Comparison of ENCODE assay signal across 9 cellular contexts in genomic region chr6:31663087-31663960, GRCh38. TPM values are rescaled to one million over a fixed set of nuclear protein-coding genes. Genes with fewer than 3 reads are reported as not detected.
DNase-seq lines count a peak whose midpoint lies in the region; ATAC-seq, FAIRE-seq and TF ChIP-seq lines count a peak whose summit lies in the region.
"Had no signal": no experiment of that assay in that cellular context is flagged by ENCODE, and none has a peak within 500 bp of the region (broad histone marks: within the 10 kb centered on the region; RNA-seq: fewer than 3 reads in every experiment).

No MANE protein-coding gene starts in this region.

- intact Hi-C loops in left colon (cut with DNase I, micrococcal nuclease): no loop called here

- no peaks in the 10 kb centered on the region for H3F3A ChIP-seq in OCI-LY1 (ENCODE audit: insufficient read depth, low read length)

- no peak for DNase-seq in CD8-positive, alpha-beta memory T cell
- DNase-seq in H1 (ENCODE audit: low read depth in 1 of 2, low spot score in 2 of 2) (no peak), osteoblast (ENCODE audit: insufficient read length, low spot score, missing footprints) (peak; percentile 96), COLO668 (lab: John Stamatoyannopoulos, UW; ENCODE audit: unreplicated experiment) (no peak), left colon (no peak), NCI-H2196 (lab: John Stamatoyannopoulos, UW; ENCODE audit: unreplicated experiment) (no peak), NCI-H1417 (lab: John Stamatoyannopoulos, UW) (no peak)
- DNase-seq: activated CD8-positive, alpha-beta memory T cell treated with anti-CD3 and anti-CD28 coated beads for 24 hours had no signal

- H4K91ac ChIP-seq in H1 (replicated peaks; ENCODE audit: insufficient read length, low read length): no peak overlapping the region

- POLR2A ChIA-PET in CD8-positive, alpha-beta memory T cell (lab: Charles Lee): interaction anchor here (0.6 to 6.0 kb wide), 3 partner anchors 10 to 198 kb away, joined by 3 to 112 read pairs (median 7); partner anchors contain the start of genes APOM, BAG6 and HSPA1B
- POLR2A ChIA-PET in H1 (lab: Charles Lee; ENCODE audit: partially characterized antibody): interaction anchor here (0.6 to 25.5 kb wide), 22 partner anchors 10 to 281 kb away, joined by 3 to 883 read pairs (median 6); partner anchors contain the start of genes ABHD16A, AIF1, APOM and BAG6

- no peak overlapping the region for H4K5ac ChIP-seq in H1 (ENCODE audit: insufficient read length, low read depth, low read length)

- peaks cover 19% of the 10 kb centered on the region for H3K36me3 ChIP-seq in CD8-positive, alpha-beta memory T cell (ENCODE audit: insufficient read depth, low read length)
- peaks cover 40% of the 10 kb centered on the region for H3K36me3 ChIP-seq in OCI-LY1 (ENCODE audit: insufficient read depth, low read length)
- H3K36me3 ChIP-seq in H1 (ENCODE audit: control insufficient read depth in 2 of 4, insufficient read depth in 4 of 4, low read length in 3 of 4): peaks cover 15 to 30% (median 20%) of the 10 kb centered on the region in 4 experiments
- H3K36me3 ChIP-seq in osteoblast (ENCODE audit: insufficient read depth, low read length): peaks cover 23% of the 10 kb centered on the region

- TF ChIP-seq RAD21 in H1 (IDR thresholded peaks at IDR 0.05 in 1 of 2, conservative IDR thresholded peaks at IDR 0.05 in 1 of 2; ENCODE audit: low read depth in 2 of 2, low read length in 2 of 2): no peak

- no peak overlapping the region for H2BK12ac ChIP-seq in H1 (ENCODE audit: low read depth, low read length)

- no peak overlapping the region for H3K4ac ChIP-seq in H1 (replicated peaks; ENCODE audit: insufficient read length, low read depth, low read length)

- H3K79me2 ChIP-seq in OCI-LY1 (ENCODE audit: insufficient read depth, low read length) (peaks cover 28% of the 10 kb centered on the region), H1 (ENCODE audit: control insufficient read depth in 1 of 2, insufficient read depth in 2 of 2, low read length in 2 of 2) (peaks cover 0 to 57% of the 10 kb centered on the region in 2 experiments; a peak in 3 of 4 replicates), osteoblast (ENCODE audit: insufficient read depth, low read length) (peaks cover 64% of the 10 kb centered on the region)

- peaks cover 75 to 88% (median 79%) of the 10 kb centered on the region in 3 donors for H3K4me1 Mint-ChIP-seq in CD8-positive, alpha-beta memory T cell

- H3K36me3 Mint-ChIP-seq in CD8-positive, alpha-beta memory T cell: peaks cover 0 to 78% (median 8%) of the 10 kb centered on the region in 3 donors

- H3K18ac ChIP-seq in H1 (ENCODE audit: extremely low read depth, low read length): no peak overlapping the region

- H3K4me3 Mint-ChIP-seq in CD8-positive, alpha-beta memory T cell: peak overlapping the region; percentile 93 to 99 (median 94)

- no peaks in the 10 kb centered on the region for H3K9me3 ChIP-seq in CD8-positive, alpha-beta memory T cell (ENCODE audit: low read length)
- H3K9me3 ChIP-seq in OCI-LY1 (ENCODE audit: low read length) (no peaks in the 10 kb centered on the region), H1 (ENCODE audit: insufficient read depth in 2 of 2, low read depth in 1 of 2, low read length in 1 of 2) (no peaks in the 10 kb centered on the region), osteoblast (ENCODE audit: low read depth, low read length) (no peaks in the 10 kb centered on the region)

- no peak overlapping the region for H2BK120ac ChIP-seq in H1 (replicated peaks; ENCODE audit: low read depth, low read length)

- H3K23ac ChIP-seq in H1 (ENCODE audit: insufficient read length): no peak overlapping the region

- 91% methylated on average over 10 of the region's 10 CpGs; no CpG with 5 or more reads in 1 of the 2 experiments for WGBS in H1 (ENCODE audit: extremely low coverage in 1 of 2, insufficient coverage in 1 of 2, insufficient read length in 1 of 2, insufficient replicate concordance in 2 of 2, low coverage in 1 of 2, low lambda C conversion rate in 2 of 2, missing lambda C conversion rate in 1 of 2), 2 experiments

- TF ChIP-seq EP300 in H1 (IDR thresholded peaks at IDR 0.05; ENCODE audit: borderline replicate concordance in 1 of 2, low read depth in 2 of 2, low read length in 2 of 2): no peak

- FAIRE-seq in H1 (lab: Jason Lieb, UNC): no peak

- ATAC-seq in left colon: no peak

- H2BK15ac ChIP-seq in H1 (ENCODE audit: low read length): no peak overlapping the region

- CTCF ChIA-PET in CD8-positive, alpha-beta memory T cell (lab: Charles Lee): interaction anchor here (0.7 to 4.5 kb wide), 8 partner anchors 11 to 612 kb away, joined by 3 to 39 read pairs (median 4); partner anchors contain the start of genes BAG6 and NEU1
- CTCF ChIA-PET in H1 (lab: Charles Lee; ENCODE audit: partially characterized antibody): interaction anchor here (0.6 to 3.8 kb wide), 15 partner anchors 10 to 289 kb away, joined by 3 to 38 read pairs (median 5); partner anchors contain the start of genes APOM, BAG6 and LSM2

- H4K20me1 ChIP-seq in OCI-LY1 (ENCODE audit: insufficient read depth, low read length): no peaks in the 10 kb centered on the region
- H4K20me1 ChIP-seq in H1 (replicated peaks in 1 of 2; ENCODE audit: control insufficient read depth in 1 of 2, insufficient read depth in 2 of 2, low read length in 2 of 2): peaks cover 5 to 7% of the 10 kb centered on the region in 2 experiments
- H4K20me1 ChIP-seq in osteoblast (ENCODE audit: insufficient read depth, low read length): peaks cover 23% of the 10 kb centered on the region

- H3K23me2 ChIP-seq in H1 (ENCODE audit: low read depth, low read length): peaks cover 12% of the 10 kb centered on the region

- H3K14ac ChIP-seq in H1 (ENCODE audit: insufficient read length): no peak overlapping the region

- H3K9ac ChIP-seq in OCI-LY1 (ENCODE audit: low read length) (peak overlapping the region; percentile 92), H1 (replicated peaks in 1 of 4; ENCODE audit: extremely low read depth in 1 of 4, low read depth in 3 of 4, low read length in 3 of 4) (peak overlapping the region in 1 of 4 experiments; percentile 95; a peak in 3 of 7 replicates)

- TF ChIP-seq CTCF in OCI-LY1 (IDR thresholded peaks at IDR 0.05; ENCODE audit: low read length) (no peak), H1 (IDR thresholded peaks at IDR 0.05; ENCODE audit: control extremely low read depth in 1 of 3, insufficient read depth in 1 of 3, low read depth in 1 of 3, low read length in 3 of 3) (no peak), osteoblast (IDR thresholded peaks at IDR 0.05; ENCODE audit: extremely low read depth, low read depth, low read length) (no peak)

- no peak overlapping the region for H3K56ac ChIP-seq in H1 (replicated peaks; ENCODE audit: insufficient read length, low read depth, low read length)

- H3K79me1 ChIP-seq in H1 (ENCODE audit: low read depth, low read length): peaks cover 13% of the 10 kb centered on the region

- peak overlapping the region; percentile 97 for H3K27ac ChIP-seq in CD8-positive, alpha-beta memory T cell (ENCODE audit: low read depth, low read length)
- H3K27ac ChIP-seq in OCI-LY1 (ENCODE audit: low read depth, low read length, poor library complexity, severe bottlenecking) (peak overlapping the region; percentile 97), H1 (ENCODE audit: low read depth, low read length) (no peak overlapping the region), osteoblast (ENCODE audit: low read depth, low read length) (peak overlapping the region; percentile 91)

- H3K27me3 Mint-ChIP-seq in CD8-positive, alpha-beta memory T cell: no peaks in the 10 kb centered on the region

- H3K4me1 ChIP-seq in CD8-positive, alpha-beta memory T cell (ENCODE audit: insufficient read depth, low read length): peaks cover 63% of the 10 kb centered on the region
- H3K4me1 ChIP-seq in OCI-LY1 (ENCODE audit: insufficient read depth, low read length, severe bottlenecking) (peaks cover 61% of the 10 kb centered on the region), H1 (replicated peaks in 1 of 4; ENCODE audit: control insufficient read depth in 3 of 4, insufficient read depth in 4 of 4, low read length in 3 of 4) (peaks cover 0 to 19% (median 5%) of the 10 kb centered on the region in 4 experiments; a peak in 5 of 7 replicates), osteoblast (ENCODE audit: insufficient read depth, low read length) (peaks cover 48% of the 10 kb centered on the region)

- H3K4me2 ChIP-seq in OCI-LY1 (ENCODE audit: low read length): peak overlapping the region; percentile 82
- peak overlapping the region; percentile 74 to 82 for H3K4me2 ChIP-seq in H1 (ENCODE audit: insufficient read depth in 1 of 2, low read depth in 2 of 2, low read length in 2 of 2)
- H3K4me2 ChIP-seq in osteoblast (ENCODE audit: insufficient read depth, low read length): peak overlapping the region; percentile 99

- H3K4me3 ChIP-seq in CD8-positive, alpha-beta memory T cell (ENCODE audit: low read length): peak overlapping the region; percentile 97
- peak overlapping the region; percentile 100 for H3K4me3 ChIP-seq in OCI-LY1 (ENCODE audit: low read depth, low read length, poor library complexity, severe bottlenecking)
- H3K4me3 ChIP-seq in H1 (ENCODE audit: extremely low read depth in 1 of 4, insufficient read depth in 2 of 4, low read depth in 3 of 4, low read length in 4 of 4): peak overlapping the region in 3 of 4 experiments; percentile 28 to 94 (median 42); a peak in 5 of 8 replicates
- H3K4me3 ChIP-seq in osteoblast (ENCODE audit: insufficient read depth, low read length): peak overlapping the region; percentile 84

- H2AK5ac ChIP-seq in H1 (ENCODE audit: low read depth, low read length): no peak overlapping the region

- H3K27ac Mint-ChIP-seq in CD8-positive, alpha-beta memory T cell: peak overlapping the region; percentile 85 to 100 (median 96)

- H4K8ac ChIP-seq in H1 (ENCODE audit: extremely low read depth, insufficient read depth, low read length): no peak overlapping the region

- no peaks in the 10 kb centered on the region for H3K27me3 ChIP-seq in CD8-positive, alpha-beta memory T cell (ENCODE audit: insufficient read depth, low read length, poor library complexity, severe bottlenecking)
- H3K27me3 ChIP-seq in OCI-LY1 (ENCODE audit: insufficient read depth, low read length) (no peaks in the 10 kb centered on the region), H1 (replicated peaks in 1 of 4; ENCODE audit: control insufficient read depth in 3 of 4, extremely low read depth in 1 of 4, insufficient read depth in 3 of 4, low read length in 3 of 4) (no peaks in the 10 kb centered on the region), osteoblast (ENCODE audit: insufficient read depth, low read length) (no peaks in the 10 kb centered on the region)

- no peaks in the 10 kb centered on the region for H3K9me3 Mint-ChIP-seq in CD8-positive, alpha-beta memory T cell

- no peak for TF ChIP-seq POLR2A in H1 (IDR thresholded peaks at IDR 0.05; ENCODE audit: control extremely low read depth in 1 of 2, low read depth in 2 of 2, low read length in 2 of 2)

- H3K9me2 ChIP-seq in OCI-LY1 (ENCODE audit: low read depth, low read length): no peaks in the 10 kb centered on the region

- no peak overlapping the region for H2BK5ac ChIP-seq in H1 (ENCODE audit: low read depth, low read length)

- H2AFZ ChIP-seq in OCI-LY1 (ENCODE audit: low read length) (no peak overlapping the region), H1 (ENCODE audit: low read length) (no peak overlapping the region), osteoblast (ENCODE audit: low read length) (no peak overlapping the region)

- H2BK20ac ChIP-seq in H1 (ENCODE audit: low read length): no peak overlapping the region

RNA-seq across cellular contexts. Expression of gene GPANK1, which starts 1.5 kb away (rescaled TPM):
- total RNA-seq in CD8-positive, alpha-beta memory T cell: 10 to 100 TPM; 46.2 to 46.4 TPM
- 19.6 TPM for polyA plus RNA-seq in CD8-positive, alpha-beta memory T cell
- total RNA-seq in H1 (2021; fragmentation: NEBNext Ultra II Directional; extraction: Animal tissue kit (Norgen Biotek cat#: 25700)): 24.5 and 26.9 TPM in 2 replicates
- 30.2 and 33.2 TPM in 2 replicates for polyA plus RNA-seq in H1 (2011; rRNA removed)
- polyA plus RNA-seq in H1 (2011; cell fraction: cytosol; rRNA removed): 35.8 TPM
- 26.0 TPM for polyA plus RNA-seq in H1 (2011; cell fraction: nucleus; rRNA removed)
- polyA plus RNA-seq in H1 (2012, experiment 1 of 2): 27.0 to 31.7 TPM (median 30.2 TPM) in 4 replicates
- 37.9 TPM for polyA plus RNA-seq in H1 (2012, experiment 2 of 2)
- 38.6 TPM for polyA plus RNA-seq in H1 (2013, experiment 1 of 2)
- polyA plus RNA-seq in H1 (2013, experiment 2 of 2): 39.3 TPM
- polyA minus RNA-seq in H1 (2011; rRNA and poly(A)+ RNA removed): 11.8 and 13.0 TPM in 2 replicates
- 12.6 TPM for polyA minus RNA-seq in H1 (2011; cell fraction: cytosol; rRNA and poly(A)+ RNA removed)
- 20.1 TPM for polyA minus RNA-seq in H1 (2011; cell fraction: nucleus; rRNA and poly(A)+ RNA removed)
- total RNA-seq in osteoblast (22.1 and 23.9 TPM in 2 replicates), left colon (10 to 100 TPM; 11.1 to 15.2 TPM)

RNA-seq across cellular contexts. Expression of gene CSNK2B, which starts 2.6 kb away (rescaled TPM):
- total RNA-seq in CD8-positive, alpha-beta memory T cell: 100 to 1,000 TPM; 323 to 334 TPM
- polyA plus RNA-seq in CD8-positive, alpha-beta memory T cell: 265 TPM
- total RNA-seq in H1 (2021; fragmentation: NEBNext Ultra II Directional; extraction: Animal tissue kit (Norgen Biotek cat#: 25700)): 192 and 208 TPM in 2 replicates
- polyA plus RNA-seq in H1 (2011; rRNA removed): 147 and 169 TPM in 2 replicates
- 96.0 TPM for polyA plus RNA-seq in H1 (2011; cell fraction: cytosol; rRNA removed)
- 148 TPM for polyA plus RNA-seq in H1 (2011; cell fraction: nucleus; rRNA removed)
- 251 to 320 TPM (median 301 TPM) in 4 replicates for polyA plus RNA-seq in H1 (2012, experiment 1 of 2)
- polyA plus RNA-seq in H1 (2012, experiment 2 of 2): 316 TPM
- 228 TPM for polyA plus RNA-seq in H1 (2013, experiment 1 of 2)
- 232 TPM for polyA plus RNA-seq in H1 (2013, experiment 2 of 2)
- 114 and 130 TPM in 2 replicates for polyA minus RNA-seq in H1 (2011; rRNA and poly(A)+ RNA removed)
- 56.7 TPM for polyA minus RNA-seq in H1 (2011; cell fraction: cytosol; rRNA and poly(A)+ RNA removed)
- 46.4 TPM for polyA minus RNA-seq in H1 (2011; cell fraction: nucleus; rRNA and poly(A)+ RNA removed)
- total RNA-seq in osteoblast (124 and 150 TPM in 2 replicates), left colon (100 to 1,000 TPM; 137 to 155 TPM)

RNA-seq across cellular contexts. Expression of gene C6orf47, which starts 2.7 kb away (rescaled TPM):
- 10 to 100 TPM; 19.5 to 20.0 TPM for total RNA-seq in CD8-positive, alpha-beta memory T cell
- 37.0 TPM for polyA plus RNA-seq in CD8-positive, alpha-beta memory T cell
- total RNA-seq in H1 (2021; fragmentation: NEBNext Ultra II Directional; extraction: Animal tissue kit (Norgen Biotek cat#: 25700)): 14.6 and 15.6 TPM in 2 replicates
- 4.7 and 7.2 TPM in 2 replicates for polyA plus RNA-seq in H1 (2011; rRNA removed)
- polyA plus RNA-seq in H1 (2011; cell fraction: cytosol; rRNA removed): 9.1 TPM
- polyA plus RNA-seq in H1 (2011; cell fraction: nucleus; rRNA removed): 7.5 TPM
- polyA plus RNA-seq in H1 (2012, experiment 1 of 2): 11.6 to 14.9 TPM (median 13.3 TPM) in 4 replicates
- 6.6 TPM for polyA plus RNA-seq in H1 (2012, experiment 2 of 2)
- polyA plus RNA-seq in H1 (2013, experiment 1 of 2): 8.5 TPM
- polyA plus RNA-seq in H1 (2013, experiment 2 of 2): 8.5 TPM
- 6.3 and 7.1 TPM in 2 replicates for polyA minus RNA-seq in H1 (2011; rRNA and poly(A)+ RNA removed)
- polyA minus RNA-seq in H1 (2011; cell fraction: cytosol; rRNA and poly(A)+ RNA removed): 5.7 TPM
- 9.6 TPM for polyA minus RNA-seq in H1 (2011; cell fraction: nucleus; rRNA and poly(A)+ RNA removed)
- 21.2 and 21.7 TPM in 2 replicates for total RNA-seq in osteoblast
- total RNA-seq in left colon: 10 to 100 TPM; 35.7 to 36.3 TPM

RNA-seq across cellular contexts. Expression of gene LY6G5B, which starts 6.5 kb away (rescaled TPM):
- 10 to 100 TPM; 19.1 to 21.2 TPM for total RNA-seq in CD8-positive, alpha-beta memory T cell
- 0.64 TPM for polyA plus RNA-seq in CD8-positive, alpha-beta memory T cell
- total RNA-seq in H1 (2021; fragmentation: NEBNext Ultra II Directional; extraction: Animal tissue kit (Norgen Biotek cat#: 25700)): 12.1 and 12.6 TPM in 2 replicates
- 9.5 and 10.6 TPM in 2 replicates for polyA plus RNA-seq in H1 (2011; rRNA removed)
- polyA plus RNA-seq in H1 (2011; cell fraction: cytosol; rRNA removed): 11.8 TPM
- polyA plus RNA-seq in H1 (2011; cell fraction: nucleus; rRNA removed): 58.4 TPM
- polyA plus RNA-seq in H1 (2012, experiment 1 of 2): 26.2 to 31.0 TPM (median 28.3 TPM) in 4 replicates
- 7.3 TPM for polyA plus RNA-seq in H1 (2012, experiment 2 of 2)
- 12.1 TPM for polyA plus RNA-seq in H1 (2013, experiment 1 of 2)
- 11.7 TPM for polyA plus RNA-seq in H1 (2013, experiment 2 of 2)
- polyA minus RNA-seq in H1 (2011; rRNA and poly(A)+ RNA removed): 6.1 and 9.5 TPM in 2 replicates
- 4.4 TPM for polyA minus RNA-seq in H1 (2011; cell fraction: cytosol; rRNA and poly(A)+ RNA removed)
- 7.0 TPM for polyA minus RNA-seq in H1 (2011; cell fraction: nucleus; rRNA and poly(A)+ RNA removed)
- 4.1 and 5.4 TPM in 2 replicates for total RNA-seq in osteoblast
- total RNA-seq in left colon: 1 to 10 TPM; 8.7 to 9.9 TPM

RNA-seq across cellular contexts. Expression of gene APOM, which starts 7.6 kb away (rescaled TPM):
- total RNA-seq in CD8-positive, alpha-beta memory T cell: 1 to 10 TPM; 2.4 to 3.3 TPM
- 4.3 TPM for polyA plus RNA-seq in CD8-positive, alpha-beta memory T cell
- total RNA-seq in H1 (2021; fragmentation: NEBNext Ultra II Directional; extraction: Animal tissue kit (Norgen Biotek cat#: 25700)): 3.4 and 3.8 TPM in 2 replicates
- polyA plus RNA-seq in H1 (2011; rRNA removed): 9.2 and 12.0 TPM in 2 replicates
- polyA plus RNA-seq in H1 (2011; cell fraction: cytosol; rRNA removed): 9.2 TPM
- polyA plus RNA-seq in H1 (2011; cell fraction: nucleus; rRNA removed): 9.6 TPM
- polyA plus RNA-seq in H1 (2012, experiment 1 of 2): 3.4 to 6.3 TPM (median 5.9 TPM) in 4 replicates
- 8.1 TPM for polyA plus RNA-seq in H1 (2012, experiment 2 of 2)
- 5.3 TPM for polyA plus RNA-seq in H1 (2013, experiment 1 of 2)
- 5.8 TPM for polyA plus RNA-seq in H1 (2013, experiment 2 of 2)
- polyA minus RNA-seq in H1 (2011; rRNA and poly(A)+ RNA removed): 2.5 and 3.5 TPM in 2 replicates
- 1.8 TPM for polyA minus RNA-seq in H1 (2011; cell fraction: cytosol; rRNA and poly(A)+ RNA removed)
- polyA minus RNA-seq in H1 (2011; cell fraction: nucleus; rRNA and poly(A)+ RNA removed): 2.9 TPM
- total RNA-seq in osteoblast (1.1 and 1.2 TPM in 2 replicates), left colon (1 to 10 TPM; 2.0 to 3.1 TPM)

Comparison
In these comparisons a context has a peak if more than half of its experiments do, and no peak if none do; other contexts are left out.
1. H3K4me3 ChIP-seq: peak in every context shown above with its lines; median percentile 100 in OCI-LY1; 97 in CD8-positive, alpha-beta memory T cell; 84 in osteoblast; 42 in H1.